15 cellular contexts compared by ENCODE assay signal in genomic region chr13:74036373-74036772, GRCh38.
A peak's percentile ranks its signal among the peaks of the same experiment; 100 is the strongest.
DNase-seq lines count a peak whose midpoint lies in the region; ATAC-seq and TF ChIP-seq lines count a peak whose summit lies in the region.
"Had no signal": no experiment of that assay in that cellular context is flagged by ENCODE, and none has a peak within 500 bp of the region (broad histone marks: within the 10 kb centered on the region; RNA-seq: fewer than 3 reads in every experiment).

No MANE protein-coding gene starts in this region.

- POLR2A ChIA-PET in Caco-2 (lab: Charles Lee), result no interaction called here
- POLR2A ChIA-PET in GM10248 (lab: Yijun Ruan, JAX), result no interaction called here

- intact Hi-C loops in Caco-2 (cut with micrococcal nuclease; ENCODE audit: unreplicated experiment), result loop anchor here (1.0 kb wide), 1 partner anchor 11 kb away; no protein-coding TSS in a partner anchor

- DNase-seq in Caco-2, result peak; percentile 79 to 83
- no peak for DNase-seq in effector memory CD8-positive, alpha-beta T cell
- DNase-seq in lung (ENCODE audit: low spot score), result no peak
- no peak for DNase-seq in stimulated activated naive CD4-positive, alpha-beta T cell (lab: John Stamatoyannopoulos, UW)
- DNase-seq in GM10248 (ENCODE audit: extremely low spot score), result no peak
- DNase-seq: effector memory CD4-positive, alpha-beta T cell; GDM1; NCI-H2029 had no signal

- 63% methylated on average over 2 of the region's 2 CpGs for WGBS in HUES64
- 77 to 93% methylated on average over 2 of the region's 2 CpGs for WGBS in lung, 2 donors

- peak overlapping the region; percentile 35; the same call in 1 of the 2 replicates for H3K9ac ChIP-seq in HUES64 (ENCODE audit: low read depth, low read length)
- H3K9ac ChIP-seq: BLaER1 treated with 17β-estradiol and CSF1 and Interleukin-3, amounts not matched to agents 10 nM and 100 nM had no signal

- H3K27ac Mint-ChIP-seq in Caco-2 (ENCODE audit: unreplicated experiment), result peak overlapping the region; percentile 88
- H3K27ac Mint-ChIP-seq in effector memory CD8-positive, alpha-beta T cell, result peak overlapping the region; percentile 28 to 76

- H3K27ac ChIP-seq in HUES64 (ENCODE audit: low read depth, low read length), result peak overlapping the region; percentile 47
- H3K27ac ChIP-seq in lung (ENCODE audit: low read depth in 1 of 2, low read length in 1 of 2), result no peak overlapping the region
- H3K27ac ChIP-seq: BLaER1 treated with 17β-estradiol and CSF1 and Interleukin-3, amounts not matched to agents 10 nM and 100 nM; gastroesophageal sphincter; right atrium auricular region had no signal

- no TSS peak for BruUV-seq in Caco-2 (replicated peaks; lab: Mats Ljungman, UMichigan)

- no peak for TF ChIP-seq CTCF in Caco-2 (IDR thresholded peaks at IDR 0.05; ENCODE audit: insufficient read depth in 1 of 2, low read depth in 1 of 2, low read length in 1 of 2, severe bottlenecking in 1 of 2, unreplicated experiment in 1 of 2)
- TF ChIP-seq CTCF in lung (IDR thresholded peaks at IDR 0.05; ENCODE audit: control extremely low read depth, extremely low read depth), result no peak
- no peak for TF ChIP-seq CTCF in GM10248 (IDR thresholded peaks at IDR 0.05; ENCODE audit: control extremely low read depth, extremely low read depth, low read depth, missing control alignments)

- peak overlapping the region; percentile 57 for H3K4me3 Mint-ChIP-seq in Caco-2 (ENCODE audit: unreplicated experiment)
- no peak overlapping the region for H3K4me3 Mint-ChIP-seq in effector memory CD8-positive, alpha-beta T cell

- CTCF ChIA-PET in Caco-2 (lab: Charles Lee), result interaction anchor here (0.7 kb wide), 1 partner anchor 47 kb away, joined by 4 read pairs; no protein-coding TSS in a partner anchor
- CTCF ChIA-PET in GM10248 (lab: Yijun Ruan, JAX), result interaction anchor here (1.2 to 1.6 kb wide), 5 partner anchors 10 to 251 kb away, joined by 3 to 7 read pairs (median 4); no protein-coding TSS in a partner anchor

- no peaks in the 10 kb centered on the region for H3K9me3 ChIP-seq in Caco-2
- no peaks in the 10 kb centered on the region for H3K9me3 ChIP-seq in HUES64 (ENCODE audit: insufficient read depth, low read depth, low read length)
- no peaks in the 10 kb centered on the region for H3K9me3 ChIP-seq in lung (ENCODE audit: control insufficient read depth in 2 of 2, insufficient read depth in 1 of 2, low read length in 1 of 2)
- H3K9me3 ChIP-seq: gastroesophageal sphincter, right atrium auricular region had no signal

- H3K4me1 ChIP-seq in Caco-2 (peaks cover 26% of the 10 kb centered on the region), HUES64 (ENCODE audit: insufficient read depth, low read length) (peaks cover 38% of the 10 kb centered on the region), lung (ENCODE audit: control insufficient read depth in 2 of 2, insufficient read depth in 2 of 2, low read length in 2 of 2) (peaks cover 4 to 18% of the 10 kb centered on the region in 2 donors)

- H3K4me3 ChIP-seq in Caco-2 (ENCODE audit: low read depth, low read length) (no peak overlapping the region), HUES64 (ENCODE audit: low read length) (no peak overlapping the region), lung (no peak overlapping the region)
- H3K4me3 ChIP-seq: BLaER1 treated with 17β-estradiol and CSF1 and Interleukin-3, amounts not matched to agents 10 nM and 100 nM; gastroesophageal sphincter; right atrium auricular region had no signal

- peaks cover 6% of the 10 kb centered on the region for H3K36me3 Mint-ChIP-seq in Caco-2 (ENCODE audit: insufficient read depth, unreplicated experiment)
- peaks cover 7% of the 10 kb centered on the region for H3K36me3 Mint-ChIP-seq in effector memory CD8-positive, alpha-beta T cell (ENCODE audit: insufficient read depth)

- no peaks in the 10 kb centered on the region for H3K36me3 ChIP-seq in Caco-2 (ENCODE audit: control insufficient read depth, insufficient read depth, low read length)
- no peaks in the 10 kb centered on the region for H3K36me3 ChIP-seq in HUES64 (ENCODE audit: insufficient read depth, low read length)
- H3K36me3 ChIP-seq in lung (ENCODE audit: control insufficient read depth in 2 of 2, insufficient read depth in 2 of 2, low read length in 2 of 2), result no peaks in the 10 kb centered on the region
- H3K36me3 ChIP-seq: gastroesophageal sphincter, right atrium auricular region had no signal

- H3K9me3 Mint-ChIP-seq in Caco-2 (ENCODE audit: unreplicated experiment), result no peaks in the 10 kb centered on the region
- no peaks in the 10 kb centered on the region for H3K9me3 Mint-ChIP-seq in effector memory CD8-positive, alpha-beta T cell

- peaks cover 22% of the 10 kb centered on the region for H3K4me1 Mint-ChIP-seq in Caco-2 (ENCODE audit: low read depth, unreplicated experiment)
- peaks cover 39 to 58% of the 10 kb centered on the region in 2 donors for H3K4me1 Mint-ChIP-seq in effector memory CD8-positive, alpha-beta T cell (ENCODE audit: low read depth in 2 of 2)

- no peaks in the 10 kb centered on the region for H3K27me3 ChIP-seq in Caco-2 (replicated peaks; ENCODE audit: control insufficient read depth, insufficient read depth, low read length)
- H3K27me3 ChIP-seq in HUES64 (ENCODE audit: insufficient read depth, low read length), result no peaks in the 10 kb centered on the region
- H3K27me3 ChIP-seq in lung (ENCODE audit: control insufficient read depth, insufficient read depth), result no peaks in the 10 kb centered on the region
- H3K27me3 ChIP-seq: BLaER1 treated with 17β-estradiol and CSF1 and Interleukin-3, amounts not matched to agents 10 nM and 100 nM; gastroesophageal sphincter; right atrium auricular region had no signal

- ATAC-seq in effector memory CD8-positive, alpha-beta T cell (replicated peaks), result no peak
- ATAC-seq in lung (ENCODE audit: insufficient read depth, low FRiP score), result peak; percentile 34
- no peak for ATAC-seq in HG03432 (IDR thresholded peaks at IDR 0.05; ENCODE audit: unreplicated experiment)
- no peak for ATAC-seq in HG03442 (IDR thresholded peaks at IDR 0.05; ENCODE audit: unreplicated experiment)
- ATAC-seq: gastroesophageal sphincter, SK-N-SH treated with all-trans-retinoic acid at 6 μM for 48 hours had no signal

- no peaks in the 10 kb centered on the region for H3K27me3 Mint-ChIP-seq in Caco-2 (ENCODE audit: insufficient read depth, unreplicated experiment)
- no peaks in the 10 kb centered on the region for H3K27me3 Mint-ChIP-seq in effector memory CD8-positive, alpha-beta T cell

Comparison
In these comparisons a context has a peak if more than half of its experiments do, and no peak if none do; other contexts are left out.
1. DNase-seq: peak in Caco-2 (2 of 2); none in effector memory CD8-positive, alpha-beta T cell (0 of 3), lung (single experiment), stimulated activated naive CD4-positive, alpha-beta T cell (0 of 6) and GM10248 (single experiment).